ENCODE assay signal across 18 cellular contexts in genomic region chr1:29290414-29290980, GRCh38. TPM values are rescaled to one million over a fixed set of nuclear protein-coding genes. Genes with fewer than 3 reads are reported as not detected.
"Had no signal": no experiment of that assay in that cellular context is flagged by ENCODE, and none has a peak within 500 bp of the region (broad histone marks: within the 10 kb centered on the region; RNA-seq: fewer than 3 reads in every experiment).

No MANE protein-coding gene starts in this region.

- H3K4me1 ChIP-seq: lower lobe of right lung, right atrium auricular region, transverse colon had no signal

- ATAC-seq: activated CD8-positive, alpha-beta memory T cell treated with anti-CD3 and anti-CD28 coated beads, Interleukin-2, amount 10 ng/mL, durations not matched to agents 7 days and 5 days; activated T-cell treated with anti-CD3 and anti-CD28 coated beads, Interleukin-2, amount 50 U/mL, for 4 hours; lower lobe of right lung; naive thymus-derived CD4-positive, alpha-beta T cell had no signal

- H3K4me3 Mint-ChIP-seq: activated CD8-positive, alpha-beta memory T cell treated with anti-CD3 and anti-CD28 coated beads, Interleukin-2, amount 10 ng/mL, durations not matched to agents 7 days and 5 days; activated naive CD8-positive, alpha-beta T cell treated with anti-CD3 and anti-CD28 coated beads for 36 hours; activated T-cell treated with anti-CD3 and anti-CD28 coated beads, Interleukin-2, amount 50 U/mL, for 4 hours; naive thymus-derived CD4-positive, alpha-beta T cell; T-helper 2 cell treated with Interferon-gamma antibody and Interleukin-4, amounts not matched to agents 5 μg/mL and 100 μg/mL, for 36 hours had no signal

- H3K27ac ChIP-seq: lower lobe of right lung, right atrium auricular region, transverse colon had no signal

- H3K4me3 ChIP-seq: lower lobe of right lung, right atrium auricular region, transverse colon had no signal

- H3K4me1 Mint-ChIP-seq: activated CD8-positive, alpha-beta memory T cell treated with anti-CD3 and anti-CD28 coated beads, Interleukin-2, amount 10 ng/mL, durations not matched to agents 7 days and 5 days; activated naive CD8-positive, alpha-beta T cell treated with anti-CD3 and anti-CD28 coated beads for 36 hours had no signal

- H3K27ac Mint-ChIP-seq: activated CD8-positive, alpha-beta memory T cell treated with anti-CD3 and anti-CD28 coated beads, Interleukin-2, amount 10 ng/mL, durations not matched to agents 7 days and 5 days; activated naive CD8-positive, alpha-beta T cell treated with anti-CD3 and anti-CD28 coated beads for 36 hours; T-helper 2 cell treated with Interferon-gamma antibody and Interleukin-4, amounts not matched to agents 5 μg/mL and 100 μg/mL, for 36 hours had no signal

- H3K27me3 ChIP-seq: right atrium auricular region, transverse colon had no signal

- DNase-seq: activated CD4-positive, alpha-beta T cell treated with anti-CD3 and anti-CD28 coated beads for 1 hour; activated CD4-positive, alpha-beta T cell treated with anti-CD3 and anti-CD28 coated beads, Interleukin-2, amount 50 U/mL, for 48 hours; activated CD8-positive, alpha-beta memory T cell treated with anti-CD3 and anti-CD28 coated beads, Interleukin-2, amount 10 ng/mL, durations not matched to agents 7 days and 5 days; activated gamma-delta T cell; activated naive CD8-positive, alpha-beta T cell treated with anti-CD3 and anti-CD28 coated beads for 36 hours; activated T-cell treated with anti-CD3 and anti-CD28 coated beads, Interleukin-2, amount 50 U/mL, for 4 hours; caudate nucleus; cortex of kidney; effector CD8-positive, alpha-beta T cell; hypothalamus; lower lobe of right lung; midbrain; naive thymus-derived CD4-positive, alpha-beta T cell; stimulated activated naive CD4-positive, alpha-beta T cell; substantia nigra; transverse colon had no signal

- H3K36me3 Mint-ChIP-seq: activated CD8-positive, alpha-beta memory T cell treated with anti-CD3 and anti-CD28 coated beads, Interleukin-2, amount 10 ng/mL, durations not matched to agents 7 days and 5 days; activated naive CD8-positive, alpha-beta T cell treated with anti-CD3 and anti-CD28 coated beads for 36 hours; naive thymus-derived CD4-positive, alpha-beta T cell had no signal

- H3K9me3 ChIP-seq: lower lobe of right lung, right atrium auricular region, transverse colon had no signal

- H3K36me3 ChIP-seq: right atrium auricular region, transverse colon had no signal

- H3K9me3 Mint-ChIP-seq: activated naive CD8-positive, alpha-beta T cell treated with anti-CD3 and anti-CD28 coated beads for 36 hours; activated T-cell treated with anti-CD3 and anti-CD28 coated beads, Interleukin-2, amount 50 U/mL, for 4 hours; naive thymus-derived CD4-positive, alpha-beta T cell; T-helper 2 cell treated with Interferon-gamma antibody and Interleukin-4, amounts not matched to agents 5 μg/mL and 100 μg/mL, for 36 hours had no signal

- H3K27me3 Mint-ChIP-seq: activated naive CD8-positive, alpha-beta T cell treated with anti-CD3 and anti-CD28 coated beads for 36 hours; naive thymus-derived CD4-positive, alpha-beta T cell had no signal

RNA-seq across cellular contexts. Expression of gene PTPRU, which starts 54.2 kb away (rescaled TPM):
- polyA plus RNA-seq: naive thymus-derived CD4-positive, alpha-beta T cell had no signal
